ENCODE assay signal across 26 cellular contexts in genomic region chr11:59678118-59678812, GRCh38. TPM values are rescaled to one million over a fixed set of nuclear protein-coding genes. Genes with fewer than 3 reads are reported as not detected.
A peak's percentile ranks its signal among the peaks of the same experiment; 100 is the strongest.
DNase-seq lines count a peak whose midpoint lies in the region; ATAC-seq and TF ChIP-seq lines count a peak whose summit lies in the region.
"Had no signal": no experiment of that assay in that cellular context is flagged by ENCODE, and none has a peak within 500 bp of the region (broad histone marks: within the 10 kb centered on the region; RNA-seq: fewer than 3 reads in every experiment).

No MANE protein-coding gene starts in this region.

- no peaks in the 10 kb centered on the region for H3K9me3 ChIP-seq in adipocyte (ENCODE audit: control insufficient read depth, low read length)
- H3K9me3 ChIP-seq: testis had no signal

- H3K4me1 Mint-ChIP-seq in HFFc6 (ENCODE audit: low read depth) = peaks cover 29% of the 10 kb centered on the region
- no peaks in the 10 kb centered on the region for H3K4me1 Mint-ChIP-seq in natural killer cell
- H3K4me1 Mint-ChIP-seq: memory B cell; stimulated activated memory B cell treated with anti-CD40 and anti-IgM and Interleukin-4, amounts not matched to agents 10 μg/mL and 1 μg/mL and 100 μg/mL, for 72 hours had no signal

- no peak overlapping the region for H3K4me3 ChIP-seq in adipocyte (ENCODE audit: low read length)
- no peak overlapping the region for H3K4me3 ChIP-seq in fibroblast of villous mesenchyme (ENCODE audit: low read depth, low read length)
- H3K4me3 ChIP-seq: testis had no signal

- no peaks in the 10 kb centered on the region for H3K36me3 ChIP-seq in adipocyte (ENCODE audit: control insufficient read depth, insufficient read depth, low read length, severe bottlenecking)

- peak; percentile 50 for TF ChIP-seq CTCF in C4-2B (conservative IDR thresholded peaks at IDR 0.05)
- TF ChIP-seq CTCF in HFFc6 (IDR thresholded peaks at IDR 0.05) = peak; percentile 67
- TF ChIP-seq CTCF in fibroblast of villous mesenchyme (IDR thresholded peaks at IDR 0.05; ENCODE audit: insufficient read depth, low read depth, low read length) = peak; percentile 7
- TF ChIP-seq CTCF in natural killer cell (IDR thresholded peaks at IDR 0.05) = no peak

- H3K27ac ChIP-seq in C4-2B = no peak overlapping the region
- H3K27ac ChIP-seq: testis had no signal

- H3K27ac Mint-ChIP-seq in HFFc6 (peak overlapping the region; percentile 67), natural killer cell (no peak overlapping the region)
- H3K27ac Mint-ChIP-seq: activated naive CD8-positive, alpha-beta T cell; memory B cell; stimulated activated memory B cell treated with anti-CD40 and anti-IgM and Interleukin-4, amounts not matched to agents 10 μg/mL and 1 μg/mL and 100 μg/mL, for 72 hours had no signal

- H3K9ac ChIP-seq in adipocyte (ENCODE audit: low read length) = no peak overlapping the region

- H3K36me3 Mint-ChIP-seq in HFFc6 (ENCODE audit: low read depth) (no peaks in the 10 kb centered on the region), natural killer cell (no peaks in the 10 kb centered on the region)
- H3K36me3 Mint-ChIP-seq: activated naive CD8-positive, alpha-beta T cell; memory B cell; stimulated activated memory B cell treated with anti-CD40 and anti-IgM and Interleukin-4, amounts not matched to agents 10 μg/mL and 1 μg/mL and 100 μg/mL, for 72 hours had no signal

- no peaks in the 10 kb centered on the region for H3K27me3 ChIP-seq in adipocyte (replicated peaks; ENCODE audit: control insufficient read depth, insufficient read depth, low read length)
- H3K27me3 ChIP-seq: testis had no signal

- peaks cover 2% of the 10 kb centered on the region; the same call in 1 of the 2 replicates for H3K27me3 Mint-ChIP-seq in HFFc6 (ENCODE audit: insufficient read depth)
- peaks cover 2 to 12% of the 10 kb centered on the region in 2 donors for H3K27me3 Mint-ChIP-seq in natural killer cell (ENCODE audit: low read depth in 2 of 2)

- peaks cover 2% of the 10 kb centered on the region for H3K4me1 ChIP-seq in adipocyte (ENCODE audit: control insufficient read depth, insufficient read depth, low read length)
- H3K4me1 ChIP-seq: testis had no signal

- H3K4me3 Mint-ChIP-seq in HFFc6 (no peak overlapping the region), natural killer cell (no peak overlapping the region)
- H3K4me3 Mint-ChIP-seq: activated naive CD8-positive, alpha-beta T cell; memory B cell; stimulated activated memory B cell treated with anti-CD40 and anti-IgM and Interleukin-4, amounts not matched to agents 10 μg/mL and 1 μg/mL and 100 μg/mL, for 72 hours had no signal

- DNase-seq in HFFc6 = peak; percentile 35
- DNase-seq in adipocyte (ENCODE audit: low read depth) = peak; percentile 31
- peak; percentile 30 for DNase-seq in fibroblast of villous mesenchyme (ENCODE audit: low read depth)
- no peak for DNase-seq in DMS 273 (lab: John Stamatoyannopoulos, UW; ENCODE audit: unreplicated experiment)
- no peak for DNase-seq in natural killer cell
- DNase-seq: cerebellar nuclear complex, DMS79 treated with DMSO at 0.1 percent for 48 hours, erythroblast, glutamatergic neuron, H7, KBM-7, NCI-H1694 treated with DMSO at 0.1 percent for 48 hours, NCI-H69, nucleus accumbens, testis had no signal

- H3K9me3 Mint-ChIP-seq in HFFc6 (no peaks in the 10 kb centered on the region), natural killer cell (no peaks in the 10 kb centered on the region)
- H3K9me3 Mint-ChIP-seq: memory B cell; stimulated activated memory B cell treated with anti-CD40 and anti-IgM and Interleukin-4, amounts not matched to agents 10 μg/mL and 1 μg/mL and 100 μg/mL, for 72 hours had no signal

- intact Hi-C loops in natural killer cell (cut with micrococcal nuclease) = no loop called here

- ATAC-seq in HG03135 (IDR thresholded peaks at IDR 0.05; ENCODE audit: unreplicated experiment) (no peak), natural killer cell (no peak), GM18867 (IDR thresholded peaks at IDR 0.05; ENCODE audit: unreplicated experiment) (no peak)
- ATAC-seq: Right ventricle myocardium inferior; stimulated activated memory B cell treated with anti-CD40 and anti-IgM and Interleukin-4, amounts not matched to agents 10 μg/mL and 1 μg/mL and 100 μg/mL, for 72 hours had no signal

RNA-seq across cellular contexts. Expression of gene PATL1, which starts 9.4 kb away (rescaled TPM):
- total RNA-seq in HFFc6 (2021; fragmentation: NEBNext Ultra II Directional; extraction: Animal tissue kit (Norgen Biotek cat#: 25700)) = 10 to 100 TPM; 29.0 to 40.3 (median 35.2) TPM
- total RNA-seq in fibroblast of villous mesenchyme = 15.5 and 17.1 TPM in 2 replicates
- 10 to 100 TPM; 56.8 to 69.4 (median 58.1) TPM for total RNA-seq in natural killer cell

RNA-seq across cellular contexts. Expression of gene OR10V1, which starts 35.4 kb away (rescaled TPM):
- total RNA-seq in HFFc6 (2021; fragmentation: NEBNext Ultra II Directional; extraction: Animal tissue kit (Norgen Biotek cat#: 25700)) = not detected
- total RNA-seq in fibroblast of villous mesenchyme = not detected in 2 replicates
- not detected for total RNA-seq in natural killer cell
- total RNA-seq: H7, HT-29, myocyte, pulmonary artery endothelial cell, Right ventricle myocardium inferior, skeletal muscle tissue had no signal

Comparison
In these comparisons a context has a peak if more than half of its experiments do, and no peak if none do; other contexts are left out.
1. DNase-seq: peak in HFFc6 (single experiment), adipocyte (single experiment) and fibroblast of villous mesenchyme (single experiment); none in DMS 273 (single experiment) and natural killer cell (single experiment).